Comparison of ENCODE assay signal across 11 cellular contexts in the genomic region with DNA sequence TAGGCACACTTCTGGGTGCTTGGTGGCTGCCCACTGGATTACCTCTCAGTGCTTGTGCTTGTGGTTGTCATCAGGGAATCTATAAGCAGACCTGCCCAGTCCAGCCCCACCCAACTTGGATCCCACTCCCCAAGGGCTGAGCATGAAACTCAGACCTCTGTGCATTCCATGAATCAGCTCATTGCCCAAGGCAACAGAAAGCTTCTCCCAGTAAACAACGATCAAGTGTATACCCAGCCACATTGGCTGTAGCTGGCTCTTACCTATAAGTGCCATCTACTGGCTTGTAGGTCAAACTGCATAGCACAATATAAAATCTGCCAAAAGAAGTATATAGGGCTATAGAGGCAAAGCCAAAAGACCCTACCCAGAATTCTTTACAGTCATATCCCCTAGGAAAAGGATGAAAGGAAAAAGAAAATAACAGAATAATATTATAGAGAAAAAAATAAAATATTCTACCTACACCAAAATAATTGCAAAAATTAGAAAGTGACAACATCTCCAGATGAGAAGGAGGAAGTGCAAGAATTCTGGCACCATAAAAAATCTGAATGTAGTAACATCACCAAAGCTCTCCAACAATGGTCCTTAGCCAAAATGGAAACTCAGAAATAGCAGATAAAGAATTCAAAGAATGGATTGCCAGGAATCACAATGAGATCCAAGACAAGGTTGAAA.
DNase-seq lines count a peak whose midpoint lies in the region; ATAC-seq and TF ChIP-seq lines count a peak whose summit lies in the region.
"Had no signal": no experiment of that assay in that cellular context is flagged by ENCODE, and none has a peak within 500 bp of the region (broad histone marks: within the 10 kb centered on the region; RNA-seq: fewer than 3 reads in every experiment).

No MANE protein-coding gene starts in this region.

- no peak overlapping the region for H3K27ac ChIP-seq in mesenchymal stem cell (ENCODE audit: low read length, poor library complexity, severe bottlenecking)
- H3K27ac ChIP-seq: ascending aorta, parathyroid adenoma had no signal

- no peaks in the 10 kb centered on the region for H4K20me1 ChIP-seq in Loucy (ENCODE audit: insufficient read depth, low read length, poor library complexity, severe bottlenecking)

- no peak overlapping the region for H2BK5ac ChIP-seq in mesenchymal stem cell (ENCODE audit: low read depth, low read length, poor library complexity, severe bottlenecking)

- no peaks in the 10 kb centered on the region; the same call in 1 of the 2 replicates for H3K9me3 ChIP-seq in Loucy (ENCODE audit: insufficient read depth, low read depth, low read length)
- H3K9me3 ChIP-seq in mesenchymal stem cell (ENCODE audit: control insufficient read depth, low read length), result peaks cover 11% of the 10 kb centered on the region

- H3K4me1 ChIP-seq in Loucy (ENCODE audit: insufficient read depth, low read length, poor library complexity, severe bottlenecking) (no peaks in the 10 kb centered on the region), mesenchymal stem cell (ENCODE audit: control insufficient read depth, insufficient read depth, low read depth, low read length) (peaks cover 2% of the 10 kb centered on the region)
- H3K4me1 ChIP-seq: ascending aorta, parathyroid adenoma had no signal

- no peaks in the 10 kb centered on the region for H3K36me3 ChIP-seq in Loucy (ENCODE audit: insufficient read depth, low read length)
- no peaks in the 10 kb centered on the region for H3K36me3 ChIP-seq in mesenchymal stem cell (ENCODE audit: control insufficient read depth in 1 of 2, insufficient read depth in 2 of 2, low read depth in 1 of 2, low read length in 2 of 2)
- H3K36me3 ChIP-seq: ascending aorta had no signal

- no peaks in the 10 kb centered on the region for H3K27me3 ChIP-seq in Loucy (ENCODE audit: insufficient read depth, low read length, poor library complexity, severe bottlenecking)
- no peaks in the 10 kb centered on the region for H3K27me3 ChIP-seq in mesenchymal stem cell (ENCODE audit: control insufficient read depth in 1 of 2, insufficient read depth in 1 of 2, low read length in 2 of 2)
- H3K27me3 ChIP-seq: ascending aorta had no signal

- no peaks in the 10 kb centered on the region for H3F3A ChIP-seq in Loucy (ENCODE audit: low read depth)

- no peaks in the 10 kb centered on the region for H3K79me1 ChIP-seq in mesenchymal stem cell (replicated peaks; ENCODE audit: low read length, poor library complexity, severe bottlenecking)

- no peak overlapping the region for H2AK5ac ChIP-seq in mesenchymal stem cell (ENCODE audit: low read length, severe bottlenecking)

- TF ChIP-seq CTCF in Loucy (conservative IDR thresholded peaks at IDR 0.05; ENCODE audit: low read length), result peak; percentile 74
- peak; percentile 51 for TF ChIP-seq CTCF in astrocyte of the cerebellum (IDR thresholded peaks at IDR 0.05; ENCODE audit: low read depth, low read length, missing control alignments)

- H3K4me3 ChIP-seq in Loucy (ENCODE audit: low read length, poor library complexity, severe bottlenecking), result no peak overlapping the region
- H3K4me3 ChIP-seq in astrocyte of the cerebellum (ENCODE audit: low read depth, low read length), result no peak overlapping the region
- no peak overlapping the region for H3K4me3 ChIP-seq in mesenchymal stem cell (ENCODE audit: insufficient read depth in 1 of 2, low read depth in 1 of 2, low read length in 2 of 2)
- H3K4me3 ChIP-seq: ascending aorta had no signal

- in situ Hi-C loops in astrocyte of the cerebellum (cut with HindIII; ENCODE audit: low sequenced_read_pairs), result no loop called here

- DNase-seq in ELR (ENCODE audit: low read depth) (peak; percentile 53), astrocyte of the cerebellum (ENCODE audit: low read depth) (no peak), mesenchymal stem cell (peak; percentile 73), mesenteric fat pad (ENCODE audit: low spot score) (no peak), NCI-H1930 (lab: John Stamatoyannopoulos, UW) (no peak), GM19240 (ENCODE audit: insufficient read length, low spot score) (no peak)
- DNase-seq: NCI-H187 had no signal

- peak overlapping the region in 1 of 2 experiments; percentile 43 for H3K18ac ChIP-seq in mesenchymal stem cell (ENCODE audit: low read depth in 1 of 2, low read length in 2 of 2)

- H3K23ac ChIP-seq in mesenchymal stem cell (ENCODE audit: low read length in 2 of 2), result no peak overlapping the region

- H3K14ac ChIP-seq in mesenchymal stem cell (ENCODE audit: low read length in 2 of 2), result no peak overlapping the region

- no peak overlapping the region for H4K91ac ChIP-seq in mesenchymal stem cell (ENCODE audit: low read length)

- H2BK12ac ChIP-seq in mesenchymal stem cell (ENCODE audit: low read length in 2 of 2), result peak overlapping the region in 1 of 2 experiments; percentile 25

- H2AFZ ChIP-seq in Loucy (ENCODE audit: low read length), result 0 out of 2 replicates have a peak overlapping the region, but pooled peaks have one; percentile 5
- H2AFZ ChIP-seq in mesenchymal stem cell (ENCODE audit: low read depth, low read length), result no peak overlapping the region
- H2AFZ ChIP-seq: parathyroid adenoma had no signal

- H3K79me2 ChIP-seq in Loucy (ENCODE audit: insufficient read depth, low read length), result no peaks in the 10 kb centered on the region
- H3K79me2 ChIP-seq: parathyroid adenoma had no signal

- no peak for ATAC-seq in HG03460 (IDR thresholded peaks at IDR 0.05; ENCODE audit: unreplicated experiment)

- peak overlapping the region in 1 of 2 experiments; percentile 28 for H3K4ac ChIP-seq in mesenchymal stem cell (ENCODE audit: low read depth in 1 of 2, low read length in 2 of 2)

- H2BK15ac ChIP-seq in mesenchymal stem cell (ENCODE audit: low read depth, poor library complexity, severe bottlenecking), result no peak overlapping the region

- H3K9ac ChIP-seq in Loucy (ENCODE audit: low read depth, low read length, poor library complexity, severe bottlenecking) (no peak overlapping the region), mesenchymal stem cell (ENCODE audit: low read length) (no peak overlapping the region)
- H3K9ac ChIP-seq: parathyroid adenoma had no signal

- no peak overlapping the region for H2BK120ac ChIP-seq in mesenchymal stem cell (ENCODE audit: low read depth, low read length)

- H3K9me2 ChIP-seq in Loucy (replicated peaks; ENCODE audit: low read depth, low read length), result no peaks in the 10 kb centered on the region

- H3K4me2 ChIP-seq in Loucy (ENCODE audit: low read depth, low read length, poor library complexity, severe bottlenecking) (no peak overlapping the region), mesenchymal stem cell (ENCODE audit: low read length, poor library complexity, severe bottlenecking) (no peak overlapping the region)

- no CpG with 5 or more reads among the region's 1 CpG for WGBS in mesenchymal stem cell

- H4K8ac ChIP-seq in mesenchymal stem cell (ENCODE audit: low read length), result no peak overlapping the region

Comparison
In these comparisons a context has a peak if more than half of its experiments do, and no peak if none do; other contexts are left out.
1. DNase-seq: peak in ELR (single experiment) and mesenchymal stem cell (single experiment); none in astrocyte of the cerebellum (single experiment), mesenteric fat pad (single experiment), NCI-H1930 (0 of 2) and GM19240 (single experiment).